Comparison of ENCODE assay signal across 30 cellular contexts in genomic region chr17:34389343-34389742, GRCh38. TPM values are rescaled to one million over a fixed set of nuclear protein-coding genes. Genes with fewer than 3 reads are reported as not detected.
DNase-seq lines count a peak whose midpoint lies in the region; ATAC-seq and TF ChIP-seq lines count a peak whose summit lies in the region.
"Had no signal": no experiment of that assay in that cellular context is flagged by ENCODE, and none has a peak within 500 bp of the region (broad histone marks: within the 10 kb centered on the region; RNA-seq: fewer than 3 reads in every experiment).

No MANE protein-coding gene starts in this region.

- peaks cover 100% of the 10 kb centered on the region for H3K4me1 ChIP-seq in KMS-11 (ENCODE audit: low read depth, poor library complexity, severe bottlenecking)
- H3K4me1 ChIP-seq: breast epithelium, thyroid gland had no signal

- H3K27me3 ChIP-seq in KMS-11 (ENCODE audit: insufficient read depth, low read depth), result no peaks in the 10 kb centered on the region
- H3K27me3 ChIP-seq: breast epithelium, thyroid gland had no signal

- ATAC-seq in activated CD8-positive, alpha-beta T cell treated with anti-CD3 and anti-CD28 coated beads, Interleukin-2, amount 10 ng/mL, durations not matched to agents 7 days and 5 days, result peak; percentile 60
- ATAC-seq in stimulated activated effector memory CD8-positive, alpha-beta T cell treated with anti-CD3 and anti-CD28 coated beads, Interleukin-12 subunit alpha, Interleukin-12 subunit beta, amount 100 ng/mL, for 72 hours, result peak; percentile 61
- ATAC-seq in HG03460 (IDR thresholded peaks at IDR 0.05; ENCODE audit: unreplicated experiment), result no peak
- ATAC-seq: left ventricle myocardium superior, T-helper 17 cell had no signal

- H3K9ac ChIP-seq in KMS-11, result peak overlapping the region; percentile 22; the same call in 1 of the 2 replicates
- H3K9ac ChIP-seq: SK-N-SH had no signal

- peak overlapping the region; percentile 16 for H3K4me3 Mint-ChIP-seq in activated CD4-positive, alpha-beta T cell treated with anti-CD3 and anti-CD28 coated beads, Interleukin-2, amount 10 ng/mL, durations not matched to agents 7 days and 5 days
- H3K4me3 Mint-ChIP-seq in activated CD8-positive, alpha-beta T cell treated with anti-CD3 and anti-CD28 coated beads, Interleukin-2, amount 10 ng/mL, durations not matched to agents 7 days and 5 days, result peak overlapping the region; percentile 4
- peak overlapping the region; percentile 7 for H3K4me3 Mint-ChIP-seq in stimulated activated effector memory CD8-positive, alpha-beta T cell treated with anti-CD3 and anti-CD28 coated beads, Interleukin-12 subunit alpha, Interleukin-12 subunit beta, amount 100 ng/mL, for 72 hours
- H3K4me3 Mint-ChIP-seq: T-helper 17 cell had no signal

- peak overlapping the region; percentile 89 for H3K27ac ChIP-seq in KMS-11
- H3K27ac ChIP-seq: breast epithelium, epithelial cell of prostate, stomach, thyroid gland had no signal

- TF ChIP-seq CTCF in KMS-11 (conservative IDR thresholded peaks at IDR 0.05; ENCODE audit: low read depth, low read length), result no peak

- H3K4me3 ChIP-seq in KMS-11 (IDR thresholded peaks at IDR 0.05; ENCODE audit: insufficient read depth, low read depth, low read length), result no peak overlapping the region
- H3K4me3 ChIP-seq: breast epithelium, stomach, thyroid gland had no signal

- H3K79me2 ChIP-seq in KMS-11 (ENCODE audit: insufficient read depth, low read depth), result no peaks in the 10 kb centered on the region

- peak; percentile 42 for DNase-seq in activated CD4-positive, alpha-beta T cell treated with anti-CD3 and anti-CD28 coated beads, Interleukin-2, amount 10 ng/mL, durations not matched to agents 7 days and 5 days
- DNase-seq in activated CD4-positive, alpha-beta T cell treated with anti-CD3 and anti-CD28 coated beads for 48 hours, result no peak
- peak; percentile 44 for DNase-seq in activated CD8-positive, alpha-beta T cell treated with anti-CD3 and anti-CD28 coated beads, Interleukin-2, amount 10 ng/mL, durations not matched to agents 7 days and 5 days
- DNase-seq in stimulated activated effector memory CD8-positive, alpha-beta T cell treated with anti-CD3 and anti-CD28 coated beads, Interleukin-12 subunit alpha, Interleukin-12 subunit beta, amount 100 ng/mL, for 72 hours (ENCODE audit: low spot score in 2 of 2), result no peak
- DNase-seq in pons (ENCODE audit: low spot score), result no peak
- no peak for DNase-seq in stimulated activated CD4-positive, alpha-beta T cell treated with anti-CD3 and anti-CD28 coated beads, Interleukin-4, amount 100 ng/mL, for 1 hour
- DNase-seq: activated naive CD4-positive, alpha-beta T cell; CD4-positive, alpha-beta memory T cell; effector CD4-positive, alpha-beta T cell; KBM-7; left ventricle myocardium superior; NCI-H1436; NCI-H2081 treated with DMSO at 0.1 percent for 48 hours; NCI-H226; NCI-H69; nucleus accumbens; SK-N-SH; stomach; T-helper 17 cell; thyroid gland had no signal

- no peaks in the 10 kb centered on the region for H3K9me3 Mint-ChIP-seq in activated CD4-positive, alpha-beta T cell treated with anti-CD3 and anti-CD28 coated beads, Interleukin-2, amount 10 ng/mL, durations not matched to agents 7 days and 5 days
- H3K9me3 Mint-ChIP-seq in activated CD8-positive, alpha-beta T cell treated with anti-CD3 and anti-CD28 coated beads, Interleukin-2, amount 10 ng/mL, durations not matched to agents 7 days and 5 days (ENCODE audit: insufficient read depth), result no peaks in the 10 kb centered on the region
- H3K9me3 Mint-ChIP-seq in stimulated activated effector memory CD8-positive, alpha-beta T cell treated with anti-CD3 and anti-CD28 coated beads, Interleukin-12 subunit alpha, Interleukin-12 subunit beta, amount 100 ng/mL, for 72 hours, result no peaks in the 10 kb centered on the region
- H3K9me3 Mint-ChIP-seq: CD4-positive, alpha-beta memory T cell had no signal

- peak overlapping the region; percentile 97 for H3K4me2 ChIP-seq in KMS-11
- H3K4me2 ChIP-seq: SK-N-SH had no signal

- H3K36me3 ChIP-seq in KMS-11 (ENCODE audit: insufficient read depth), result no peaks in the 10 kb centered on the region
- H3K36me3 ChIP-seq: breast epithelium, stomach, thyroid gland had no signal

- peaks cover 45% of the 10 kb centered on the region for H3K4me1 Mint-ChIP-seq in activated CD4-positive, alpha-beta T cell treated with anti-CD3 and anti-CD28 coated beads, Interleukin-2, amount 10 ng/mL, durations not matched to agents 7 days and 5 days
- H3K4me1 Mint-ChIP-seq in activated CD8-positive, alpha-beta T cell treated with anti-CD3 and anti-CD28 coated beads, Interleukin-2, amount 10 ng/mL, durations not matched to agents 7 days and 5 days (ENCODE audit: low read depth), result peaks cover 44% of the 10 kb centered on the region
- H3K4me1 Mint-ChIP-seq in stimulated activated effector memory CD8-positive, alpha-beta T cell treated with anti-CD3 and anti-CD28 coated beads, Interleukin-12 subunit alpha, Interleukin-12 subunit beta, amount 100 ng/mL, for 72 hours, result peaks cover 35% of the 10 kb centered on the region

- H3K36me3 Mint-ChIP-seq in activated CD4-positive, alpha-beta T cell treated with anti-CD3 and anti-CD28 coated beads, Interleukin-2, amount 10 ng/mL, durations not matched to agents 7 days and 5 days (ENCODE audit: low read depth), result no peaks in the 10 kb centered on the region
- H3K36me3 Mint-ChIP-seq in activated CD8-positive, alpha-beta T cell treated with anti-CD3 and anti-CD28 coated beads, Interleukin-2, amount 10 ng/mL, durations not matched to agents 7 days and 5 days (ENCODE audit: low read depth), result no peaks in the 10 kb centered on the region
- no peaks in the 10 kb centered on the region for H3K36me3 Mint-ChIP-seq in stimulated activated effector memory CD8-positive, alpha-beta T cell treated with anti-CD3 and anti-CD28 coated beads, Interleukin-12 subunit alpha, Interleukin-12 subunit beta, amount 100 ng/mL, for 72 hours
- H3K36me3 Mint-ChIP-seq: CD4-positive, alpha-beta memory T cell had no signal

- H2AFZ ChIP-seq in KMS-11 (ENCODE audit: low read depth), result peak overlapping the region; percentile 39; the same call in 1 of the 2 replicates

- H3K27me3 Mint-ChIP-seq in activated CD4-positive, alpha-beta T cell treated with anti-CD3 and anti-CD28 coated beads, Interleukin-2, amount 10 ng/mL, durations not matched to agents 7 days and 5 days, result peaks cover 28% of the 10 kb centered on the region
- H3K27me3 Mint-ChIP-seq in activated CD8-positive, alpha-beta T cell treated with anti-CD3 and anti-CD28 coated beads, Interleukin-2, amount 10 ng/mL, durations not matched to agents 7 days and 5 days (ENCODE audit: low read depth), result peaks cover 19% of the 10 kb centered on the region

- CTCF ChIA-PET in activated CD4-positive, alpha-beta T cell treated with anti-CD3 and anti-CD28 coated beads, Interleukin-2, amount 10 ng/mL, durations not matched to agents 7 days and 5 days (lab: Charles Lee), result interaction anchor here (1.0 kb wide), 1 partner anchor 9 kb away, joined by 4 read pairs; no protein-coding TSS in a partner anchor
- CTCF ChIA-PET in activated CD8-positive, alpha-beta T cell treated with anti-CD3 and anti-CD28 coated beads, Interleukin-2, amount 10 ng/mL, durations not matched to agents 7 days and 5 days (lab: Charles Lee), result interaction anchor here (0.6 to 5.1 kb wide), 5 partner anchors 9 to 419 kb away, joined by 3 to 44 read pairs (median 4); partner anchors contain the start of gene CCL1

- POLR2A ChIA-PET in activated CD4-positive, alpha-beta T cell treated with anti-CD3 and anti-CD28 coated beads, Interleukin-2, amount 10 ng/mL, durations not matched to agents 7 days and 5 days (lab: Charles Lee), result no interaction called here
- POLR2A ChIA-PET in activated CD8-positive, alpha-beta T cell treated with anti-CD3 and anti-CD28 coated beads, Interleukin-2, amount 10 ng/mL, durations not matched to agents 7 days and 5 days (lab: Charles Lee), result interaction anchor here (1.3 kb wide), 1 partner anchor 10 kb away, joined by 5 read pairs; no protein-coding TSS in a partner anchor

- peak overlapping the region; percentile 78 for H3K27ac Mint-ChIP-seq in activated CD4-positive, alpha-beta T cell treated with anti-CD3 and anti-CD28 coated beads, Interleukin-2, amount 10 ng/mL, durations not matched to agents 7 days and 5 days
- no peak overlapping the region for H3K27ac Mint-ChIP-seq in activated CD8-positive, alpha-beta T cell treated with anti-CD3 and anti-CD28 coated beads, Interleukin-2, amount 10 ng/mL, durations not matched to agents 7 days and 5 days
- no peak overlapping the region for H3K27ac Mint-ChIP-seq in stimulated activated effector memory CD8-positive, alpha-beta T cell treated with anti-CD3 and anti-CD28 coated beads, Interleukin-12 subunit alpha, Interleukin-12 subunit beta, amount 100 ng/mL, for 72 hours
- H3K27ac Mint-ChIP-seq: CD4-positive, alpha-beta memory T cell; T-helper 17 cell had no signal

- H4K20me1 ChIP-seq in KMS-11 (ENCODE audit: insufficient read depth), result no peaks in the 10 kb centered on the region

RNA-seq across cellular contexts. Expression of gene CCL1, which starts 26.3 kb away (rescaled TPM):
- total RNA-seq in activated CD4-positive, alpha-beta T cell treated with anti-CD3 and anti-CD28 coated beads, Interleukin-2, amount 10 ng/mL, durations not matched to agents 7 days and 5 days, result under 1 TPM; 0.87 TPM
- not detected for total RNA-seq in activated CD8-positive, alpha-beta T cell treated with anti-CD3 and anti-CD28 coated beads, Interleukin-2, amount 10 ng/mL, durations not matched to agents 7 days and 5 days
- total RNA-seq: A172; breast epithelium; CD4-positive, alpha-beta memory T cell; glomerular endothelial cell; HT1080; left ventricle myocardium superior; mesenteric fat pad; myocyte; pulmonary artery endothelial cell; stomach; T-helper 17 cell; thyroid gland had no signal

RNA-seq across cellular contexts. Expression of gene CCL13, which starts 33.1 kb away (rescaled TPM):
- not detected for total RNA-seq in activated CD4-positive, alpha-beta T cell treated with anti-CD3 and anti-CD28 coated beads, Interleukin-2, amount 10 ng/mL, durations not matched to agents 7 days and 5 days
- total RNA-seq in activated CD8-positive, alpha-beta T cell treated with anti-CD3 and anti-CD28 coated beads, Interleukin-2, amount 10 ng/mL, durations not matched to agents 7 days and 5 days, result not detected
- total RNA-seq: A172; CD4-positive, alpha-beta memory T cell; glomerular endothelial cell; HT1080; myocyte; pulmonary artery endothelial cell; T-helper 17 cell had no signal

Comparison
In these comparisons a context has a peak if more than half of its experiments do, and no peak if none do; other contexts are left out.
1. DNase-seq: peak in activated CD4-positive, alpha-beta T cell treated with anti-CD3 and anti-CD28 coated beads, Interleukin-2, amount 10 ng/mL, durations not matched to agents 7 days and 5 days (single experiment) and activated CD8-positive, alpha-beta T cell treated with anti-CD3 and anti-CD28 coated beads, Interleukin-2, amount 10 ng/mL, durations not matched to agents 7 days and 5 days (single experiment); none in activated CD4-positive, alpha-beta T cell treated with anti-CD3 and anti-CD28 coated beads for 48 hours (single experiment), stimulated activated effector memory CD8-positive, alpha-beta T cell treated with anti-CD3 and anti-CD28 coated beads, Interleukin-12 subunit alpha, Interleukin-12 subunit beta, amount 100 ng/mL, for 72 hours (0 of 2), pons (single experiment) and stimulated activated CD4-positive, alpha-beta T cell treated with anti-CD3 and anti-CD28 coated beads, Interleukin-4, amount 100 ng/mL, for 1 hour (single experiment).
2. Peak in every context shown above with its lines, with median percentiles within 50 percentile points of each other: H3K4me3 Mint-ChIP-seq.